In genomic region chr1:44089371-44090070, GRCh38 we compare ENCODE assay signal across 14 cellular contexts. TPM values are rescaled to one million over a fixed set of nuclear protein-coding genes. Genes with fewer than 3 reads are reported as not detected.
DNase-seq lines count a peak whose midpoint lies in the region; ATAC-seq and TF ChIP-seq lines count a peak whose summit lies in the region.
"Had no signal": no experiment of that assay in that cellular context is flagged by ENCODE, and none has a peak within 500 bp of the region (broad histone marks: within the 10 kb centered on the region; RNA-seq: fewer than 3 reads in every experiment).

No MANE protein-coding gene starts in this region.

- DNase-seq in ELR (ENCODE audit: low read depth) (peak; percentile 37), NCI-H2029 treated with DMSO at 0.1 percent for 48 hours (lab: John Stamatoyannopoulos, UW) (peak; percentile 22), adrenal gland (peak; percentile 56 to 83 (median 76)), islet precursor cell (peak; percentile 82), SIG-M5 (lab: John Stamatoyannopoulos, UW) (no peak), NCI-H1694 treated with DMSO at 0.1 percent for 48 hours (lab: John Stamatoyannopoulos, UW) (no peak)
- no peak for DNase-seq in activated CD4-positive, alpha-beta memory T cell treated with anti-CD3 and anti-CD28 coated beads, Interleukin-2, amount 10 ng/mL, durations not matched to agents 7 days and 5 days
- DNase-seq: activated effector memory CD4-positive, alpha-beta T cell treated with Interleukin-2 at 50 U/mL for 16 hours; SHP77 had no signal

- no peaks in the 10 kb centered on the region for H3K27me3 ChIP-seq in adrenal gland
- H3K27me3 ChIP-seq: BLaER1 treated with 17β-estradiol and CSF1 and Interleukin-3, amounts not matched to agents 10 nM and 100 nM had no signal

- POLR2A ChIA-PET in activated CD4-positive, alpha-beta memory T cell treated with anti-CD3 and anti-CD28 coated beads, Interleukin-2, amount 10 ng/mL, durations not matched to agents 7 days and 5 days (lab: Charles Lee) = interaction anchor here (0.9 kb wide), 1 partner anchor 15 kb away, joined by 3 read pairs; no protein-coding TSS in a partner anchor

- peak overlapping the region; percentile 12 to 89 (median 70) for H3K27ac ChIP-seq in adrenal gland
- H3K27ac ChIP-seq: BLaER1 treated with 17β-estradiol and CSF1 and Interleukin-3, amounts not matched to agents 10 nM and 100 nM had no signal

- no peaks in the 10 kb centered on the region for H3K9me3 Mint-ChIP-seq in activated CD4-positive, alpha-beta memory T cell treated with anti-CD3 and anti-CD28 coated beads, Interleukin-2, amount 10 ng/mL, durations not matched to agents 7 days and 5 days

- H3K4me3 Mint-ChIP-seq in activated CD4-positive, alpha-beta memory T cell treated with anti-CD3 and anti-CD28 coated beads, Interleukin-2, amount 10 ng/mL, durations not matched to agents 7 days and 5 days = no peak overlapping the region

- 45 to 49% (median 45%) methylated on average over 12 to 13 of the region's 13 CpGs for WGBS in adrenal gland, 4 donors

- no peak overlapping the region for H3K4me3 ChIP-seq in adrenal gland
- H3K4me3 ChIP-seq: BLaER1 treated with 17β-estradiol and CSF1 and Interleukin-3, amounts not matched to agents 10 nM and 100 nM had no signal

- TF ChIP-seq POLR2A in adrenal gland (IDR thresholded peaks at IDR 0.05) = peak in 1 of 2 donors; percentile 40

- no peaks in the 10 kb centered on the region for H3K9me3 ChIP-seq in adrenal gland (replicated peaks in 1 of 3)

- H3K36me3 Mint-ChIP-seq in activated CD4-positive, alpha-beta memory T cell treated with anti-CD3 and anti-CD28 coated beads, Interleukin-2, amount 10 ng/mL, durations not matched to agents 7 days and 5 days (ENCODE audit: low read depth) = no peaks in the 10 kb centered on the region

- CTCF ChIA-PET in activated CD4-positive, alpha-beta memory T cell treated with anti-CD3 and anti-CD28 coated beads, Interleukin-2, amount 10 ng/mL, durations not matched to agents 7 days and 5 days (lab: Charles Lee) = no interaction called here

- peaks cover 45% of the 10 kb centered on the region for H3K27me3 Mint-ChIP-seq in activated CD4-positive, alpha-beta memory T cell treated with anti-CD3 and anti-CD28 coated beads, Interleukin-2, amount 10 ng/mL, durations not matched to agents 7 days and 5 days

- peaks cover 9 to 11% of the 10 kb centered on the region in 2 donors for H3K4me1 ChIP-seq in adrenal gland (replicated peaks in 1 of 2)
- H3K4me1 ChIP-seq: BLaER1 treated with 17β-estradiol and CSF1 and Interleukin-3, amounts not matched to agents 10 nM and 100 nM had no signal

- no peaks in the 10 kb centered on the region for H3K4me1 Mint-ChIP-seq in activated CD4-positive, alpha-beta memory T cell treated with anti-CD3 and anti-CD28 coated beads, Interleukin-2, amount 10 ng/mL, durations not matched to agents 7 days and 5 days

- no peak for TF ChIP-seq CTCF in adrenal gland (IDR thresholded peaks at IDR 0.05)

- ATAC-seq in HG03139 (IDR thresholded peaks at IDR 0.05; ENCODE audit: unreplicated experiment) = no peak

- no peak overlapping the region for H3K27ac Mint-ChIP-seq in activated CD4-positive, alpha-beta memory T cell treated with anti-CD3 and anti-CD28 coated beads, Interleukin-2, amount 10 ng/mL, durations not matched to agents 7 days and 5 days

- intact Hi-C loops in adrenal gland (cut with DNase I) = no loop called here

- H3K36me3 ChIP-seq in adrenal gland (replicated peaks in 1 of 2) = no peaks in the 10 kb centered on the region
- H3K36me3 ChIP-seq: BLaER1 treated with 17β-estradiol and CSF1 and Interleukin-3, amounts not matched to agents 10 nM and 100 nM had no signal

RNA-seq across cellular contexts. Expression of gene KLF17, which starts 29.1 kb away (rescaled TPM):
- 1 to 10 TPM in 3 of 8 donors, under 1 TPM in 4, not detected in 1; 0.14 to 4.6 (median 0.87) TPM for total RNA-seq in adrenal gland
- 1 to 10 TPM in 1 of 3 donors, under 1 TPM in 2; 0.16 to 1.5 (median 0.37) TPM for polyA plus RNA-seq in adrenal gland
- total RNA-seq in activated CD4-positive, alpha-beta memory T cell treated with anti-CD3 and anti-CD28 coated beads, Interleukin-2, amount 10 ng/mL, durations not matched to agents 7 days and 5 days = not detected
- polyA plus RNA-seq: keratinocyte, neural cell had no signal

RNA-seq across cellular contexts. Expression of gene KLF18, which starts 51.9 kb away (rescaled TPM):
- not detected for total RNA-seq in adrenal gland
- polyA plus RNA-seq in adrenal gland = not detected
- not detected for total RNA-seq in activated CD4-positive, alpha-beta memory T cell treated with anti-CD3 and anti-CD28 coated beads, Interleukin-2, amount 10 ng/mL, durations not matched to agents 7 days and 5 days
- total RNA-seq: fibroblast of lung had no signal
- polyA plus RNA-seq: fibroblast of lung, keratinocyte, neural cell had no signal

RNA-seq across cellular contexts. Expression of gene SLC6A9, which starts 58.3 kb away (rescaled TPM):
- 100 to 1,000 TPM in 1 of 8 donors, 10 to 100 TPM in 7; 11.9 to 198 (median 23.5) TPM for total RNA-seq in adrenal gland
- 10 to 100 TPM; 11.8 to 77.2 (median 27.6) TPM for polyA plus RNA-seq in adrenal gland
- 1 to 10 TPM; 4.8 to 5.7 TPM for total RNA-seq in activated CD4-positive, alpha-beta memory T cell treated with anti-CD3 and anti-CD28 coated beads, Interleukin-2, amount 10 ng/mL, durations not matched to agents 7 days and 5 days

Comparison
In these comparisons a context has a peak if more than half of its experiments do, and no peak if none do; other contexts are left out.
1. DNase-seq: peak in ELR (single experiment), NCI-H2029 treated with DMSO at 0.1 percent for 48 hours (single experiment), adrenal gland (7 of 7) and islet precursor cell (single experiment); none in activated CD4-positive, alpha-beta memory T cell treated with anti-CD3 and anti-CD28 coated beads, Interleukin-2, amount 10 ng/mL, durations not matched to agents 7 days and 5 days (single experiment), SIG-M5 (single experiment) and NCI-H1694 treated with DMSO at 0.1 percent for 48 hours (single experiment).